Comparison of ENCODE assay signal across 29 cellular contexts in the genomic region with DNA sequence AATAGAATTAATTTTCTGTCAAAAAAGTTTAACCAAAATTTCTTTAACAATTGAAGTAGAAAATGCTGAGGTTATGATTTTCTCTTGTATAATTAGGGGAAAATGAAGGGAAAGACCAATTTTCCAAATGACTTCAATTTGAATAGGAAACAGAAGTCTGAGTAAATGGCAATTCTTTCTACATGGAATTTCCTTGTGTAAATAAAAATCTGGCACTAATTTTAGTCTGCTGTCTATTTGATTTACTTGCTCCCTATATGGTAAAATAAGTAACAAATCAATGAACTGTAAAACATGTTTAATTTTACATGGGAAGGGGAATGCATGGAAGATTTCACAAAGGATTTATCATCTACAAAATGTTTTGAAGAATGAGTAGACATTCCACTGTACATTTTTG.
"Had no signal": no experiment of that assay in that cellular context is flagged by ENCODE, and none has a peak within 500 bp of the region (broad histone marks: within the 10 kb centered on the region; RNA-seq: fewer than 3 reads in every experiment).

No MANE protein-coding gene starts in this region.

- FAIRE-seq: islet of Langerhans, kidney, pancreas, small intestine had no signal

- H3K4me1 Mint-ChIP-seq: naive thymus-derived CD8-positive, alpha-beta T cell; nephron; stimulated activated effector memory CD8-positive, alpha-beta T cell treated with anti-CD3 and anti-CD28 coated beads, Interleukin-12 subunit alpha, Interleukin-12 subunit beta, amount 100 ng/mL, for 72 hours had no signal

- H3K36me3 Mint-ChIP-seq: naive thymus-derived CD8-positive, alpha-beta T cell; stimulated activated effector memory CD8-positive, alpha-beta T cell treated with anti-CD3 and anti-CD28 coated beads, Interleukin-12 subunit alpha, Interleukin-12 subunit beta, amount 100 ng/mL, for 72 hours; type B pancreatic cell had no signal

- H3K27me3 Mint-ChIP-seq: stimulated activated naive CD8-positive, alpha-beta T cell treated with anti-CD3 and anti-CD28 coated beads, Interleukin-15, Interleukin-2, amounts not matched to agents 100 ng/mL and 50 ng/mL, for 24 hours; type B pancreatic cell had no signal

- H3K9me3 ChIP-seq: left lung, lower lobe of right lung, pancreas, prostate gland, spleen, suprapubic skin, thoracic aorta, tibial artery, uterus had no signal

- ATAC-seq: left colon; left lung; lower lobe of right lung; naive thymus-derived CD8-positive, alpha-beta T cell; pancreas; right cardiac atrium; stimulated activated effector memory CD8-positive, alpha-beta T cell treated with anti-CD3 and anti-CD28 coated beads, Interleukin-12 subunit alpha, Interleukin-12 subunit beta, amount 100 ng/mL, for 72 hours had no signal

- H3K27ac Mint-ChIP-seq: naive thymus-derived CD8-positive, alpha-beta T cell; nephron; stimulated activated effector memory CD8-positive, alpha-beta T cell treated with anti-CD3 and anti-CD28 coated beads, Interleukin-12 subunit alpha, Interleukin-12 subunit beta, amount 100 ng/mL, for 72 hours; stimulated activated naive CD8-positive, alpha-beta T cell treated with anti-CD3 and anti-CD28 coated beads, Interleukin-15, Interleukin-2, amounts not matched to agents 100 ng/mL and 50 ng/mL, for 24 hours; type B pancreatic cell had no signal

- H3K27ac ChIP-seq: left lung, lower lobe of right lung, pancreas, prostate gland, sigmoid colon, spleen, suprapubic skin, thoracic aorta, tibial artery, uterus had no signal

- H3K4me3 Mint-ChIP-seq: naive thymus-derived CD8-positive, alpha-beta T cell; nephron; neural crest cell; stimulated activated effector memory CD8-positive, alpha-beta T cell treated with anti-CD3 and anti-CD28 coated beads, Interleukin-12 subunit alpha, Interleukin-12 subunit beta, amount 100 ng/mL, for 72 hours; stimulated activated naive CD8-positive, alpha-beta T cell treated with anti-CD3 and anti-CD28 coated beads, Interleukin-15, Interleukin-2, amounts not matched to agents 100 ng/mL and 50 ng/mL, for 24 hours; type B pancreatic cell had no signal

- H3K27me3 ChIP-seq: left lung, pancreas, sigmoid colon, spleen, suprapubic skin, tibial artery, uterus had no signal

- DNase-seq: hippocampal formation; kidney; left colon; left lung; lower lobe of right lung; mammary epithelial cell; mesenchymal stem cell; naive thymus-derived CD8-positive, alpha-beta T cell; nucleus accumbens; pancreas; posterior cingulate gyrus; retina; right cardiac atrium; sigmoid colon; small intestine; spleen; stimulated activated CD4-positive, alpha-beta T cell treated with anti-CD3 and anti-CD28 coated beads, Interleukin-4, amount 100 ng/mL, for 24 hours; stimulated activated naive CD4-positive, alpha-beta T cell; tibial artery; uterus had no signal

- H3K36me3 ChIP-seq: left lung, lower lobe of right lung, pancreas, prostate gland, sigmoid colon, spleen, suprapubic skin, thoracic aorta, tibial artery, uterus had no signal

- H3K4me1 ChIP-seq: left lung, lower lobe of right lung, pancreas, prostate gland, sigmoid colon, spleen, suprapubic skin, tibial artery, uterus had no signal

- H3K4me3 ChIP-seq: left lung, lower lobe of right lung, pancreas, prostate gland, sigmoid colon, spleen, suprapubic skin, thoracic aorta, tibial artery, uterus had no signal

- H3K9me3 Mint-ChIP-seq: nephron, type B pancreatic cell had no signal
